In genomic region chr4:1238676-1239000, GRCh38 we compare ENCODE assay signal across 19 cellular contexts. TPM values are rescaled to one million over a fixed set of nuclear protein-coding genes. Genes with fewer than 3 reads are reported as not detected.
DNase-seq lines count a peak whose midpoint lies in the region; ATAC-seq, FAIRE-seq and TF ChIP-seq lines count a peak whose summit lies in the region.
"Had no signal": no experiment of that assay in that cellular context is flagged by ENCODE, and none has a peak within 500 bp of the region (broad histone marks: within the 10 kb centered on the region; RNA-seq: fewer than 3 reads in every experiment).

No MANE protein-coding gene starts in this region.

- no peak overlapping the region for H3K4me3 Mint-ChIP-seq in activated naive CD8-positive, alpha-beta T cell treated with anti-CD3 and anti-CD28 coated beads, Interleukin-2, amount 50 U/mL, for 24 hours
- H3K4me3 Mint-ChIP-seq in activated T-cell treated with anti-CD3 and anti-CD28 coated beads, Interleukin-2, amount 50 U/mL, for 24 hours = no peak overlapping the region
- H3K4me3 Mint-ChIP-seq: CD4-positive, alpha-beta memory T cell had no signal

- no peak for TF ChIP-seq EP300 in K562 (IDR thresholded peaks at IDR 0.05; ENCODE audit: low read length)

- no peak overlapping the region for H2AFZ ChIP-seq in K562 (ENCODE audit: low read depth, low read length)

- no peaks in the 10 kb centered on the region for H3K9me3 Mint-ChIP-seq in activated naive CD8-positive, alpha-beta T cell treated with anti-CD3 and anti-CD28 coated beads, Interleukin-2, amount 50 U/mL, for 24 hours
- no peaks in the 10 kb centered on the region for H3K9me3 Mint-ChIP-seq in activated T-cell treated with anti-CD3 and anti-CD28 coated beads, Interleukin-2, amount 50 U/mL, for 24 hours
- H3K9me3 Mint-ChIP-seq: activated naive CD4-positive, alpha-beta T cell treated with anti-CD3 and anti-CD28 coated beads, Interleukin-2, amount 50 U/mL, for 72 hours had no signal

- peaks cover 32% of the 10 kb centered on the region for H3K79me2 ChIP-seq in K562 (ENCODE audit: control insufficient read depth, insufficient read depth, low read length)

- H3K27me3 ChIP-seq in K562 (ENCODE audit: control insufficient read depth in 2 of 2, insufficient read depth in 2 of 2, low read length in 2 of 2) = no peaks in the 10 kb centered on the region
- H3K27me3 ChIP-seq: SJCRH30 had no signal

- no peaks in the 10 kb centered on the region for H3K9me1 ChIP-seq in K562 (ENCODE audit: control insufficient read depth, insufficient read depth, low read length)

- no peak overlapping the region for H3K4me3 ChIP-seq in K562
- H3K4me3 ChIP-seq: SJCRH30 had no signal

- CTCF ChIA-PET in K562 (lab: Yijun Ruan, JAX; ENCODE audit: low intra/inter-chr PET ratio) = no interaction called here

- no peak for TF ChIP-seq RAD21 in K562 (CRISPR knock-in tag; conservative IDR thresholded peaks at IDR 0.05 in 1 of 2, IDR thresholded peaks at IDR 0.05 in 1 of 2)

- TF ChIP-seq CTCF in K562 (IDR thresholded peaks at IDR 0.05 in 2 of 3, conservative IDR thresholded peaks at IDR 0.05 in 1 of 3; ENCODE audit: insufficient read depth in 2 of 3, low read depth in 1 of 3, low read length in 3 of 3) (no peak), omental fat pad (IDR thresholded peaks at IDR 0.05) (no peak)

- FAIRE-seq in K562 (lab: Jason Lieb, UNC) = no peak
- FAIRE-seq: H54 had no signal

- H3K4me1 Mint-ChIP-seq in activated naive CD8-positive, alpha-beta T cell treated with anti-CD3 and anti-CD28 coated beads, Interleukin-2, amount 50 U/mL, for 24 hours = peaks cover 14% of the 10 kb centered on the region
- peaks cover 17% of the 10 kb centered on the region for H3K4me1 Mint-ChIP-seq in activated T-cell treated with anti-CD3 and anti-CD28 coated beads, Interleukin-2, amount 50 U/mL, for 24 hours (ENCODE audit: low read depth)

- H3K4me2 ChIP-seq in K562 (ENCODE audit: insufficient read depth, low read length) = no peak overlapping the region
- H3K4me2 ChIP-seq: KMS-11 had no signal

- DNase-seq in cardiac septum (ENCODE audit: low spot score) (peak; percentile 58), left cardiac atrium (no peak), K562 (ENCODE audit: extremely low read depth in 1 of 4, low spot score in 3 of 4) (no peak), omental fat pad (ENCODE audit: low spot score) (peak; percentile 4), amygdala (lab: John Stamatoyannopoulos, UW) (no peak), NOMO-1 (lab: John Stamatoyannopoulos, UW; ENCODE audit: unreplicated experiment in 2 of 2) (no peak)
- no peak for DNase-seq in activated naive CD8-positive, alpha-beta T cell treated with anti-CD3 and anti-CD28 coated beads, Interleukin-2, amount 50 U/mL, for 24 hours
- DNase-seq in activated T-cell treated with anti-CD3 and anti-CD28 coated beads, Interleukin-2, amount 50 U/mL, for 24 hours = no peak
- DNase-seq: activated CD4-positive, alpha-beta T cell treated with anti-CD3 and anti-CD28 coated beads, Interleukin-2, amount 50 U/mL, for 48 hours; CD4-positive, alpha-beta memory T cell; glutamatergic neuron; NCI-H1694; retina; SJCRH30; stimulated activated CD4-positive, alpha-beta T cell treated with anti-CD3 and anti-CD28 coated beads, Interleukin-15, amount 100 ng/mL, for 24 hours; WERI-Rb-1 had no signal

- peaks cover 75% of the 10 kb centered on the region for H3K36me3 ChIP-seq in K562 (ENCODE audit: control insufficient read depth, insufficient read depth, low read length)

- no peaks in the 10 kb centered on the region for H3K9me3 ChIP-seq in K562 (replicated peaks; ENCODE audit: control insufficient read depth, insufficient read depth, low read depth, low read length)
- H3K9me3 ChIP-seq: SJCRH30 had no signal

- peaks cover 0 to 31% of the 10 kb centered on the region in 2 experiments; a peak in 1 of 5 replicates for H3K4me1 ChIP-seq in K562 (replicated peaks in 1 of 2; ENCODE audit: control insufficient read depth in 2 of 2, insufficient read depth in 2 of 2, low read length in 2 of 2)
- H3K4me1 ChIP-seq: SJCRH30 had no signal

- in situ Hi-C loops in K562 (cut with MboI) = no loop called here

- POLR2A ChIA-PET in K562 (lab: Yijun Ruan, JAX) = no interaction called here

- H3K36me3 Mint-ChIP-seq in activated naive CD8-positive, alpha-beta T cell treated with anti-CD3 and anti-CD28 coated beads, Interleukin-2, amount 50 U/mL, for 24 hours (ENCODE audit: low read depth) = peaks cover 19% of the 10 kb centered on the region
- peaks cover 70% of the 10 kb centered on the region for H3K36me3 Mint-ChIP-seq in activated T-cell treated with anti-CD3 and anti-CD28 coated beads, Interleukin-2, amount 50 U/mL, for 24 hours (ENCODE audit: low read depth)
- H3K36me3 Mint-ChIP-seq: activated naive CD4-positive, alpha-beta T cell treated with anti-CD3 and anti-CD28 coated beads, Interleukin-2, amount 50 U/mL, for 72 hours had no signal

- BruUV-seq in K562 (replicated peaks; lab: Mats Ljungman, UMichigan) = no TSS peak

- ATAC-seq in left cardiac atrium = no peak
- no peak for ATAC-seq in K562
- peak; percentile 9 for ATAC-seq in omental fat pad (ENCODE audit: low FRiP score)
- ATAC-seq in activated naive CD8-positive, alpha-beta T cell treated with anti-CD3 and anti-CD28 coated beads, Interleukin-2, amount 50 U/mL, for 24 hours = no peak
- ATAC-seq: activated naive CD4-positive, alpha-beta T cell treated with anti-CD3 and anti-CD28 coated beads, Interleukin-2, amount 50 U/mL, for 72 hours had no signal

- TF ChIP-seq POLR2A in K562 (conservative IDR thresholded peaks at IDR 0.05) = no peak

- H3K27ac ChIP-seq in K562 (ENCODE audit: extremely low read depth, low read depth, low read length) = no peak overlapping the region
- H3K27ac ChIP-seq: KMS-11, SJCRH30, WERI-Rb-1 had no signal

- H3K9ac ChIP-seq in K562 (ENCODE audit: insufficient read depth in 1 of 2, low read depth in 2 of 2, low read length in 2 of 2) = no peak overlapping the region; a peak in 1 of 4 replicates
- H3K9ac ChIP-seq: KMS-11 had no signal

- H3K27ac Mint-ChIP-seq in activated naive CD8-positive, alpha-beta T cell treated with anti-CD3 and anti-CD28 coated beads, Interleukin-2, amount 50 U/mL, for 24 hours = no peak overlapping the region
- H3K27ac Mint-ChIP-seq in activated T-cell treated with anti-CD3 and anti-CD28 coated beads, Interleukin-2, amount 50 U/mL, for 24 hours = no peak overlapping the region

- WGBS in K562 (ENCODE audit: insufficient coverage, low coverage, missing lambda C conversion rate) = 95% methylated on average over 12 of the region's 12 CpGs

- no peaks in the 10 kb centered on the region for H3K27me3 Mint-ChIP-seq in activated naive CD8-positive, alpha-beta T cell treated with anti-CD3 and anti-CD28 coated beads, Interleukin-2, amount 50 U/mL, for 24 hours
- H3K27me3 Mint-ChIP-seq in activated T-cell treated with anti-CD3 and anti-CD28 coated beads, Interleukin-2, amount 50 U/mL, for 24 hours = no peaks in the 10 kb centered on the region
- H3K27me3 Mint-ChIP-seq: CD4-positive, alpha-beta memory T cell had no signal

- H4K20me1 ChIP-seq in K562 (replicated peaks; ENCODE audit: control insufficient read depth, insufficient read depth, low read length) = no peaks in the 10 kb centered on the region

- intact Hi-C loops in cardiac septum (cut with DNase I) (no loop called here), left cardiac atrium (cut with DNase I) (no loop called here), K562 (cut with micrococcal nuclease) (no loop called here)

TF ChIP-seq in K562, 482 proteins besides CTCF, POLR2A, EP300 and RAD21 (continues in another document):
- TF ChIP-seq KDM2B (CRISPR knock-in tag; IDR thresholded peaks at IDR 0.05) (no peak), ZNF232 (CRISPR knock-in tag; IDR thresholded peaks at IDR 0.05) (no peak)

RNA-seq across cellular contexts. Expression of gene CTBP1, which starts 10.3 kb away (rescaled TPM):
- total RNA-seq in cardiac septum = 129 TPM
- 100 to 1,000 TPM; 121 to 128 TPM for total RNA-seq in left cardiac atrium
- total RNA-seq in K562 (2011; cell fraction: chromatin; rRNA removed; ENCODE audit: low replicate concordance) = 63.5 and 142 TPM in 2 replicates
- total RNA-seq in K562 (2011; cell fraction: nucleolus; rRNA removed) = 94.5 and 102 TPM in 2 replicates
- total RNA-seq in K562 (2011; cell fraction: nucleoplasm; rRNA removed) = 48.0 and 62.1 TPM in 2 replicates
- 162 and 230 TPM in 2 replicates for total RNA-seq in K562 (2014; rRNA removed)
- 27.2 and 30.4 TPM in 2 replicates for total RNA-seq in K562 (2014; rRNA removed; fragmentation: Illumina TruSeq; extraction: Trizol)
- 67.9 and 70.4 TPM in 2 replicates for total RNA-seq in K562 (2015; rRNA removed; fragmentation: Illumina TruSeq; extraction: Trizol)
- 134 and 148 TPM in 2 replicates for total RNA-seq in K562 (2021)
- 68.2 and 72.3 TPM in 2 replicates for polyA plus RNA-seq in K562 (2011; rRNA removed)
- polyA plus RNA-seq in K562 (2011; cell fraction: cytosol; rRNA removed) = 113 and 437 TPM in 2 replicates
- polyA plus RNA-seq in K562 (2011; cell fraction: nucleus; rRNA removed) = 168 and 330 TPM in 2 replicates
- polyA plus RNA-seq in K562 (2012) = 113 and 126 TPM in 2 replicates
- 64.0 and 116 TPM in 2 replicates for polyA plus RNA-seq in K562 (2014; fragmentation: Illumina TruSeq; extraction: Trizol)
- polyA plus RNA-seq in K562 (2014; fragmentation: Nextera tagmentation; extraction: Ambion mirVana) = 10 to 100 TPM; 14.5 to 20.0 TPM
- polyA plus RNA-seq in K562 (2014; rRNA removed) = 111 and 118 TPM in 2 replicates
- 33.8 and 54.2 TPM in 2 replicates for polyA minus RNA-seq in K562 (2011; rRNA and poly(A)+ RNA removed)
- 135 and 154 TPM in 2 replicates for polyA minus RNA-seq in K562 (2011; cell fraction: cytosol; rRNA and poly(A)+ RNA removed)
- 39.7 and 56.8 TPM in 2 replicates for polyA minus RNA-seq in K562 (2011; cell fraction: nucleus; rRNA and poly(A)+ RNA removed)
- 100 to 1,000 TPM; 102 to 137 (median 132) TPM for total RNA-seq in omental fat pad

RNA-seq across cellular contexts. Expression of gene MAEA, which starts 51.1 kb away (rescaled TPM):
- total RNA-seq in cardiac septum (55.2 TPM), left cardiac atrium (10 to 100 TPM; 41.9 to 59.3 TPM), K562 (2014; rRNA removed) (63.2 and 104 TPM in 2 replicates), K562 (2014; rRNA removed; fragmentation: Illumina TruSeq; extraction: Trizol) (18.7 and 20.5 TPM in 2 replicates), K562 (2015; rRNA removed; fragmentation: Illumina TruSeq; extraction: Trizol) (45.0 and 48.7 TPM in 2 replicates), K562 (2021) (84.4 and 86.5 TPM in 2 replicates), omental fat pad (10 to 100 TPM; 38.8 to 71.2 (median 51.8) TPM)
- 97.9 and 170 TPM in 2 replicates for total RNA-seq in K562 (2011; cell fraction: chromatin; rRNA removed; ENCODE audit: low replicate concordance)
- 114 and 125 TPM in 2 replicates for total RNA-seq in K562 (2011; cell fraction: nucleolus; rRNA removed)
- 91.9 and 96.7 TPM in 2 replicates for total RNA-seq in K562 (2011; cell fraction: nucleoplasm; rRNA removed)
- polyA plus RNA-seq in K562 (2011; rRNA removed) (59.3 and 60.8 TPM in 2 replicates), K562 (2014; fragmentation: Illumina TruSeq; extraction: Trizol) (34.3 and 57.0 TPM in 2 replicates), K562 (2014; fragmentation: Nextera tagmentation; extraction: Ambion mirVana) (1 to 10 TPM; 2.1 to 4.7 TPM), K562 (2014; rRNA removed) (72.5 and 74.7 TPM in 2 replicates)
- 74.2 and 137 TPM in 2 replicates for polyA plus RNA-seq in K562 (2011; cell fraction: cytosol; rRNA removed)
- polyA plus RNA-seq in K562 (2011; cell fraction: nucleus; rRNA removed) = 133 and 220 TPM in 2 replicates
- polyA plus RNA-seq in K562 (2012) = 70.1 and 73.0 TPM in 2 replicates
- polyA minus RNA-seq in K562 (2011; rRNA and poly(A)+ RNA removed) = 25.7 and 39.9 TPM in 2 replicates
- 62.0 and 64.6 TPM in 2 replicates for polyA minus RNA-seq in K562 (2011; cell fraction: cytosol; rRNA and poly(A)+ RNA removed)
- 51.3 and 58.3 TPM in 2 replicates for polyA minus RNA-seq in K562 (2011; cell fraction: nucleus; rRNA and poly(A)+ RNA removed)

Comparison
In these comparisons a context has a peak if more than half of its experiments do, and no peak if none do; other contexts are left out.
1. DNase-seq: peak in cardiac septum (single experiment) and omental fat pad (single experiment); none in left cardiac atrium (single experiment), K562 (0 of 4), amygdala (0 of 56), activated naive CD8-positive, alpha-beta T cell treated with anti-CD3 and anti-CD28 coated beads, Interleukin-2, amount 50 U/mL, for 24 hours (single experiment), activated T-cell treated with anti-CD3 and anti-CD28 coated beads, Interleukin-2, amount 50 U/mL, for 24 hours (single experiment) and NOMO-1 (0 of 2).